In genomic region chr1:65527672-65528071, GRCh38 we compare ENCODE assay signal across 13 cellular contexts.
A peak's percentile ranks its signal among the peaks of the same experiment; 100 is the strongest.
DNase-seq lines count a peak whose midpoint lies in the region; TF ChIP-seq lines count a peak whose summit lies in the region.
"Had no signal": no experiment of that assay in that cellular context is flagged by ENCODE, and none has a peak within 500 bp of the region (broad histone marks: within the 10 kb centered on the region; RNA-seq: fewer than 3 reads in every experiment).

No MANE protein-coding gene starts in this region.

- H3K4me3 Mint-ChIP-seq in HFFc6 (peak overlapping the region; percentile 85), osteocyte (ENCODE audit: unreplicated experiment) (no peak overlapping the region)
- H3K4me3 Mint-ChIP-seq: activated CD8-positive, alpha-beta T cell treated with anti-CD3 and anti-CD28 coated beads, Interleukin-2, amount 10 ng/mL, durations not matched to agents 7 days and 5 days; activated naive CD4-positive, alpha-beta T cell treated with anti-CD3 and anti-CD28 coated beads, Interleukin-2, amount 50 U/mL, for 24 hours; T-helper 1 cell treated with Interleukin-12 subunit alpha and Interleukin-12 subunit beta and Interleukin-4 antibody, amounts not matched to agents 30 μg/mL and 1 μg/mL, for 36 hours had no signal

- H3K4me1 Mint-ChIP-seq in HFFc6 (ENCODE audit: low read depth), result peaks cover 39% of the 10 kb centered on the region
- peaks cover 26% of the 10 kb centered on the region for H3K4me1 Mint-ChIP-seq in osteocyte (ENCODE audit: unreplicated experiment)

- H3K4me3 ChIP-seq in AG10803 (ENCODE audit: low read length) (peak overlapping the region; percentile 42), esophagus muscularis mucosa (peak overlapping the region; percentile 4 to 36 (median 21)), Peyer's patch (no peak overlapping the region)
- H3K4me3 ChIP-seq: BLaER1 treated with 17β-estradiol and CSF1 and Interleukin-3, amounts not matched to agents 10 nM and 100 nM; colonic mucosa had no signal

- H3K27ac ChIP-seq in esophagus muscularis mucosa (replicated peaks in 1 of 4), result peak overlapping the region; percentile 30 to 41 (median 34)
- no peak overlapping the region for H3K27ac ChIP-seq in Peyer's patch
- H3K27ac ChIP-seq: BLaER1 treated with 17β-estradiol and CSF1 and Interleukin-3, amounts not matched to agents 10 nM and 100 nM; colonic mucosa had no signal

- no peak for TF ChIP-seq CTCF in AG10803 (conservative IDR thresholded peaks at IDR 0.05; ENCODE audit: low read length)
- TF ChIP-seq CTCF in HFFc6 (IDR thresholded peaks at IDR 0.05), result no peak
- no peak for TF ChIP-seq CTCF in esophagus muscularis mucosa (IDR thresholded peaks at IDR 0.05)
- TF ChIP-seq CTCF in osteocyte (IDR thresholded peaks at IDR 0.05), result no peak
- TF ChIP-seq CTCF in Peyer's patch (IDR thresholded peaks at IDR 0.05), result no peak

- peak overlapping the region; percentile 92 for H3K27ac Mint-ChIP-seq in HFFc6
- H3K27ac Mint-ChIP-seq in osteocyte (ENCODE audit: unreplicated experiment), result peak overlapping the region; percentile 69
- H3K27ac Mint-ChIP-seq: activated CD8-positive, alpha-beta T cell treated with anti-CD3 and anti-CD28 coated beads, Interleukin-2, amount 10 ng/mL, durations not matched to agents 7 days and 5 days; activated naive CD4-positive, alpha-beta T cell treated with anti-CD3 and anti-CD28 coated beads, Interleukin-2, amount 50 U/mL, for 24 hours; T-helper 1 cell treated with Interleukin-12 subunit alpha and Interleukin-12 subunit beta and Interleukin-4 antibody, amounts not matched to agents 30 μg/mL and 1 μg/mL, for 36 hours had no signal

- H3K9me3 Mint-ChIP-seq in HFFc6, result no peaks in the 10 kb centered on the region
- peaks cover 11% of the 10 kb centered on the region for H3K9me3 Mint-ChIP-seq in osteocyte (ENCODE audit: unreplicated experiment)
- H3K9me3 Mint-ChIP-seq: T-helper 1 cell treated with Interleukin-12 subunit alpha and Interleukin-12 subunit beta and Interleukin-4 antibody, amounts not matched to agents 30 μg/mL and 1 μg/mL, for 36 hours had no signal

- no peak for TF ChIP-seq EP300 in esophagus muscularis mucosa (IDR thresholded peaks at IDR 0.05)

- H3K36me3 ChIP-seq in esophagus muscularis mucosa (no peaks in the 10 kb centered on the region), Peyer's patch (no peaks in the 10 kb centered on the region)
- H3K36me3 ChIP-seq: BLaER1 treated with 17β-estradiol and CSF1 and Interleukin-3, amounts not matched to agents 10 nM and 100 nM; colonic mucosa had no signal

- H3K4me1 ChIP-seq in esophagus muscularis mucosa (peaks cover 6 to 19% (median 16%) of the 10 kb centered on the region in 4 donors), Peyer's patch (peaks cover 0 to 8% (median 0%) of the 10 kb centered on the region in 4 donors)
- H3K4me1 ChIP-seq: BLaER1 treated with 17β-estradiol and CSF1 and Interleukin-3, amounts not matched to agents 10 nM and 100 nM; colonic mucosa had no signal

- H3K27me3 ChIP-seq in esophagus muscularis mucosa (peaks cover 0 to 39% (median 15%) of the 10 kb centered on the region in 4 donors), Peyer's patch (peaks cover 0 to 10% of the 10 kb centered on the region in 2 donors)
- H3K27me3 ChIP-seq: BLaER1 treated with 17β-estradiol and CSF1 and Interleukin-3, amounts not matched to agents 10 nM and 100 nM had no signal

- H3K27me3 Mint-ChIP-seq in HFFc6 (ENCODE audit: insufficient read depth) (no peaks in the 10 kb centered on the region), osteocyte (ENCODE audit: unreplicated experiment) (peaks cover 19% of the 10 kb centered on the region)

- DNase-seq in AG10803 (ENCODE audit: low read depth) (peak; percentile 73), HFFc6 (peak; percentile 89), esophagus muscularis mucosa (ENCODE audit: extremely low spot score) (no peak), osteocyte (ENCODE audit: extremely low spot score, unreplicated experiment) (no peak), retina (no peak), NCI-H345 treated with DMSO at 0.1 percent for 48 hours (lab: John Stamatoyannopoulos, UW; ENCODE audit: unreplicated experiment) (no peak), Peyer's patch (no peak), D341Med (ENCODE audit: low spot score) (no peak)
- DNase-seq: activated CD8-positive, alpha-beta T cell treated with anti-CD3 and anti-CD28 coated beads, Interleukin-2, amount 10 ng/mL, durations not matched to agents 7 days and 5 days; colonic mucosa had no signal

- peaks cover 0 to 6% (median 2%) of the 10 kb centered on the region in 4 donors for H3K9me3 ChIP-seq in esophagus muscularis mucosa
- no peaks in the 10 kb centered on the region for H3K9me3 ChIP-seq in Peyer's patch
- H3K9me3 ChIP-seq: colonic mucosa had no signal

- WGBS in esophagus muscularis mucosa, result 67% methylated on average over 4 of the region's 4 CpGs

- H3K36me3 Mint-ChIP-seq in HFFc6 (ENCODE audit: low read depth) (peaks cover 23% of the 10 kb centered on the region), osteocyte (ENCODE audit: unreplicated experiment) (peaks cover 9% of the 10 kb centered on the region)

- intact Hi-C loops in esophagus muscularis mucosa (cut with DNase I), result no loop called here

- TF ChIP-seq POLR2A in esophagus muscularis mucosa (IDR thresholded peaks at IDR 0.05; ENCODE audit: low read depth) (no peak), Peyer's patch (IDR thresholded peaks at IDR 0.05) (no peak)

Comparison
In these comparisons a context has a peak if more than half of its experiments do, and no peak if none do; other contexts are left out.
1. DNase-seq: peak in AG10803 (single experiment) and HFFc6 (single experiment); none in esophagus muscularis mucosa (single experiment), osteocyte (single experiment), retina (single experiment), NCI-H345 treated with DMSO at 0.1 percent for 48 hours (single experiment), Peyer's patch (0 of 3) and D341Med (single experiment).
2. H3K4me3 ChIP-seq: peak in AG10803 (single experiment) and esophagus muscularis mucosa (4 of 4); none in Peyer's patch (0 of 4).
3. H3K27ac ChIP-seq: peak in esophagus muscularis mucosa (4 of 4); none in Peyer's patch (0 of 4).